In the genomic region with DNA sequence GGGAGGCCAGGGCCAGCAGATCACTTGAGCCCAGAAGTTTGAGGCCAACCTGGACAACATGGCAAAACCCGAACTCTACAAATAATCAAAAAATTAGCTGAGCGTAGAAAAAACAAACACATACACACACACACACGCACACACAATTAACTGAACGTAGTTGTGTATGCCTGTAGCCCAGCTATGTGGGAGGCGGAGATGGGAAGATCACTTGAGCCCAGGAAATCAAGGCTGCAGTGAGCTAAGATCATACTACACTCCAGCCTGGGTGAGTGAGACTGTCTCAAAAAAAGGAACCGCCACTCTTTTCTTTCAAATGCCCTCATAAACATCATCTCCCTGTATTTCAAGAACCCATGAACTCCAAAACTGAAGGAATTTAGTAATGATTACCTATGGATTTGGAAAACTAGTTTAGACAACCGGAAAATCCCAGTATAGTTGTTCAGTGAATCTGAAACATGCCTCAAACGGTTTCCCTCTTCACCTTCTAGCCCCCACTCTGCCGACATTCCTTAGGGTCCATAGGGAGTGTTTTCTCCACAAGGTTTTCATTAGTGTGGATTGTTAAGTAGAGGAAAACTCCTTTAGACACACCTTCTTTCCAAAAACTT, we compare ENCODE assay signal across 8 cellular contexts. TPM values are rescaled to one million over a fixed set of nuclear protein-coding genes. Genes with fewer than 3 reads are reported as not detected.
DNase-seq lines count a peak whose midpoint lies in the region; TF ChIP-seq lines count a peak whose summit lies in the region.

No MANE protein-coding gene starts in this region.

- DNase-seq in DMS53 treated with DMSO at 0.1 percent for 48 hours (lab: John Stamatoyannopoulos, UW; ENCODE audit: unreplicated experiment) = peak; percentile 65
- peak; percentile 56 for DNase-seq in RPMI8226
- DNase-seq in esophagus muscularis mucosa (ENCODE audit: extremely low spot score) = no peak
- no peak for DNase-seq in ovary
- no peak for DNase-seq in trophoblast cell
- DNase-seq in glomerular visceral epithelial cell (ENCODE audit: extremely low spot score) = no peak
- no peak for DNase-seq in NCI-H1048 (lab: John Stamatoyannopoulos, UW)
- DNase-seq in Caco-2 = no peak

- H3K18ac ChIP-seq in trophoblast cell (ENCODE audit: low read length) = no peak overlapping the region

- H2BK120ac ChIP-seq in trophoblast cell (ENCODE audit: insufficient read depth, low read length, poor library complexity) = no peak overlapping the region

- H3K9me3 Mint-ChIP-seq in Caco-2 (ENCODE audit: unreplicated experiment) = no peaks in the 10 kb centered on the region

- no peak overlapping the region for H3K27ac Mint-ChIP-seq in Caco-2 (ENCODE audit: unreplicated experiment)

- no peak overlapping the region for H4K8ac ChIP-seq in trophoblast cell (ENCODE audit: low read depth, low read length)

- H4K12ac ChIP-seq in trophoblast cell (ENCODE audit: low read depth, low read length) = no peak overlapping the region

- TF ChIP-seq EP300 in esophagus muscularis mucosa (IDR thresholded peaks at IDR 0.05) = no peak
- no peak for TF ChIP-seq EP300 in ovary (IDR thresholded peaks at IDR 0.05)

- no peak overlapping the region for H3K4me2 ChIP-seq in trophoblast cell (ENCODE audit: low read length)

- TF ChIP-seq POLR2A in esophagus muscularis mucosa (IDR thresholded peaks at IDR 0.05; ENCODE audit: low read depth) (no peak), ovary (IDR thresholded peaks at IDR 0.05) (no peak)

- WGBS in esophagus muscularis mucosa = 54% methylated on average over 9 of the region's 9 CpGs
- 67 to 71% (median 68%) methylated on average over 9 of the region's 9 CpGs for WGBS in ovary, 3 donors
- 100% methylated on average over 2 of the region's 9 CpGs for WGBS in trophoblast cell (ENCODE audit: extremely low coverage, insufficient coverage, insufficient read length)

- BruUV-seq in Caco-2 (replicated peaks; lab: Mats Ljungman, UMichigan) = no TSS peak

- CTCF ChIA-PET in Caco-2 (lab: Charles Lee) = interaction anchor here (1.3 kb wide), 1 partner anchor 15 kb away, joined by 4 read pairs; no protein-coding TSS in a partner anchor

- peak overlapping the region; percentile 94 to 96 (median 96) for H3K27ac ChIP-seq in esophagus muscularis mucosa (replicated peaks in 1 of 4)
- no peak overlapping the region for H3K27ac ChIP-seq in ovary
- no peak overlapping the region for H3K27ac ChIP-seq in trophoblast cell (ENCODE audit: low read depth, low read length)

- H3K4me1 ChIP-seq in esophagus muscularis mucosa (peaks cover 16 to 49% (median 30%) of the 10 kb centered on the region in 4 donors), ovary (ENCODE audit: insufficient read depth) (peaks cover 8% of the 10 kb centered on the region), trophoblast cell (ENCODE audit: control insufficient read depth in 1 of 2, insufficient read depth in 2 of 2, low read length in 2 of 2) (peaks cover 7 to 16% of the 10 kb centered on the region in 2 experiments), Caco-2 (0 out of 2 replicates have a peak, but pooled peaks cover 17% of the 10 kb centered on the region)

- no peak overlapping the region for H2AK5ac ChIP-seq in trophoblast cell (ENCODE audit: low read length)

- H4K91ac ChIP-seq in trophoblast cell (ENCODE audit: low read depth, low read length) = no peak overlapping the region

- no peak overlapping the region for H2BK12ac ChIP-seq in trophoblast cell (ENCODE audit: low read length)

- peaks cover 2% of the 10 kb centered on the region for H3K79me1 ChIP-seq in trophoblast cell (ENCODE audit: low read length)

- H3K23ac ChIP-seq in trophoblast cell (ENCODE audit: low read length) = no peak overlapping the region

- peaks cover 14% of the 10 kb centered on the region for H3K4me1 Mint-ChIP-seq in Caco-2 (ENCODE audit: low read depth, unreplicated experiment)

- no peaks in the 10 kb centered on the region for H3K27me3 Mint-ChIP-seq in Caco-2 (ENCODE audit: insufficient read depth, unreplicated experiment)

- no peak overlapping the region for H3K4me3 Mint-ChIP-seq in Caco-2 (ENCODE audit: unreplicated experiment)

- H3K27me3 ChIP-seq in esophagus muscularis mucosa (no peaks in the 10 kb centered on the region), ovary (no peaks in the 10 kb centered on the region), trophoblast cell (ENCODE audit: insufficient read depth, low read length) (no peaks in the 10 kb centered on the region), Caco-2 (replicated peaks; ENCODE audit: control insufficient read depth, insufficient read depth, low read length) (no peaks in the 10 kb centered on the region)

- no peak overlapping the region for H2BK5ac ChIP-seq in trophoblast cell (ENCODE audit: low read depth, low read length, poor library complexity)

- POLR2A ChIA-PET in Caco-2 (lab: Charles Lee) = interaction anchor here (0.6 kb wide), 1 partner anchor 12 kb away, joined by 3 read pairs; no protein-coding TSS in a partner anchor

- no peak overlapping the region for H3K4ac ChIP-seq in trophoblast cell (ENCODE audit: low read depth, low read length)

- H3K9me3 ChIP-seq in esophagus muscularis mucosa (no peaks in the 10 kb centered on the region), ovary (no peaks in the 10 kb centered on the region), trophoblast cell (ENCODE audit: insufficient read depth, low read depth, low read length) (no peaks in the 10 kb centered on the region), Caco-2 (no peaks in the 10 kb centered on the region)

- H3K36me3 Mint-ChIP-seq in Caco-2 (ENCODE audit: insufficient read depth, unreplicated experiment) = peaks cover 43% of the 10 kb centered on the region

- H3K4me3 ChIP-seq in esophagus muscularis mucosa (peak overlapping the region; percentile 70 to 85 (median 80)), ovary (peak overlapping the region; percentile 83), trophoblast cell (ENCODE audit: low read depth, low read length) (no peak overlapping the region), Caco-2 (ENCODE audit: low read depth, low read length) (no peak overlapping the region)

- H3K14ac ChIP-seq in trophoblast cell (ENCODE audit: low read length) = no peak overlapping the region

- H3K36me3 ChIP-seq in esophagus muscularis mucosa (peaks cover 31 to 43% (median 36%) of the 10 kb centered on the region in 4 donors), ovary (peaks cover 4% of the 10 kb centered on the region), trophoblast cell (ENCODE audit: control insufficient read depth in 1 of 2, insufficient read depth in 2 of 2, low read length in 2 of 2) (peaks cover 6 to 8% of the 10 kb centered on the region in 2 experiments), Caco-2 (ENCODE audit: control insufficient read depth, insufficient read depth, low read length) (peaks cover 16% of the 10 kb centered on the region; the same call in 1 of the 2 replicates)

- no peaks in the 10 kb centered on the region for H3K79me2 ChIP-seq in trophoblast cell (ENCODE audit: control insufficient read depth, insufficient read depth, low read length, poor library complexity)

- TF ChIP-seq CTCF in esophagus muscularis mucosa (IDR thresholded peaks at IDR 0.05) (no peak), ovary (IDR thresholded peaks at IDR 0.05) (no peak), Caco-2 (IDR thresholded peaks at IDR 0.05; ENCODE audit: insufficient read depth in 1 of 2, low read depth in 1 of 2, low read length in 1 of 2, severe bottlenecking in 1 of 2, unreplicated experiment in 1 of 2) (no peak)

- intact Hi-C loops in esophagus muscularis mucosa (cut with DNase I) (no loop called here), ovary (cut with DNase I) (no loop called here), Caco-2 (cut with micrococcal nuclease; ENCODE audit: unreplicated experiment) (no loop called here)

- H3K9ac ChIP-seq in trophoblast cell (ENCODE audit: low read length) = no peak overlapping the region

- no peak overlapping the region for H2AFZ ChIP-seq in trophoblast cell (ENCODE audit: insufficient read depth, low read length, poor library complexity)

RNA-seq across cellular contexts. Expression of a gene that starts 4.5 kb away (rescaled TPM):
- 1,000 to 10,000 TPM; 1,186 to 4,171 (median 2,482) TPM for total RNA-seq in esophagus muscularis mucosa
- 1,000 to 10,000 TPM in 1 of 7 donors, 100 to 1,000 TPM in 6; 335 to 1,406 (median 617) TPM for total RNA-seq in ovary
- polyA plus RNA-seq in ovary = 1,000 to 10,000 TPM in 1 of 2 donors, 100 to 1,000 TPM in 1; 570 to 1,154 TPM
- polyA plus RNA-seq in trophoblast cell (2013) = 15.9 and 17.2 TPM in 2 replicates
- total RNA-seq in Caco-2 (2022) = 27.5 and 38.6 TPM in 2 replicates

RNA-seq across cellular contexts. Expression of a gene that starts 27.4 kb away (rescaled TPM):
- total RNA-seq in esophagus muscularis mucosa (10 to 100 TPM; 29.0 to 41.5 (median 35.5) TPM), ovary (10 to 100 TPM; 16.7 to 27.9 (median 23.4) TPM), Caco-2 (2022) (2.9 and 3.4 TPM in 2 replicates)
- 10 to 100 TPM; 40.6 to 51.4 TPM for polyA plus RNA-seq in ovary
- polyA plus RNA-seq in trophoblast cell (2013) = 5.4 and 7.0 TPM in 2 replicates

RNA-seq across cellular contexts. Expression of a gene that starts 27.5 kb away (rescaled TPM):
- 1 to 10 TPM in 3 of 4 donors, under 1 TPM in 1; 0.66 to 1.7 (median 1.3) TPM for total RNA-seq in esophagus muscularis mucosa
- 1 to 10 TPM in 6 of 7 donors, under 1 TPM in 1; 0.48 to 5.2 (median 3.1) TPM for total RNA-seq in ovary
- polyA plus RNA-seq in ovary = under 1 TPM; 0.50 to 0.62 TPM
- polyA plus RNA-seq in trophoblast cell (2013) = 0.08 and 0.11 TPM in 2 replicates
- 0.19 and 0.77 TPM in 2 replicates for total RNA-seq in Caco-2 (2022)

RNA-seq across cellular contexts. Expression of a gene that starts 29.6 kb away (rescaled TPM):
- not detected for total RNA-seq in esophagus muscularis mucosa
- total RNA-seq in ovary = not detected
- not detected for polyA plus RNA-seq in ovary
- polyA plus RNA-seq in trophoblast cell (2013) = 0.01 and 0.03 TPM in 2 replicates
- not detected in 2 replicates for total RNA-seq in Caco-2 (2022)

RNA-seq across cellular contexts. Expression of a gene that starts 34.1 kb away (rescaled TPM):
- total RNA-seq in esophagus muscularis mucosa (10 to 100 TPM; 33.2 to 55.0 (median 41.7) TPM), ovary (100 to 1,000 TPM in 1 of 7 donors, 10 to 100 TPM in 6; 37.9 to 102 (median 73.9) TPM), Caco-2 (2022) (0.82 and 1.1 TPM in 2 replicates)
- 10 to 100 TPM; 28.7 to 52.6 TPM for polyA plus RNA-seq in ovary
- 2.1 and 2.2 TPM in 2 replicates for polyA plus RNA-seq in trophoblast cell (2013)

Comparison
In these comparisons a context has a peak if more than half of its experiments do, and no peak if none do; other contexts are left out.
1. DNase-seq: peak in DMS53 treated with DMSO at 0.1 percent for 48 hours (single experiment) and RPMI8226 (single experiment); none in esophagus muscularis mucosa (single experiment), ovary (0 of 5), trophoblast cell (0 of 2), glomerular visceral epithelial cell (single experiment), NCI-H1048 (single experiment) and Caco-2 (0 of 2).
2. H3K27ac ChIP-seq: peak in esophagus muscularis mucosa (4 of 4); none in ovary (0 of 2) and trophoblast cell (single experiment).
3. H3K4me3 ChIP-seq: peak in esophagus muscularis mucosa (4 of 4) and ovary (single experiment); none in trophoblast cell (single experiment) and Caco-2 (single experiment).